ENCODE assay signal across 16 cellular contexts in the genomic region with DNA sequence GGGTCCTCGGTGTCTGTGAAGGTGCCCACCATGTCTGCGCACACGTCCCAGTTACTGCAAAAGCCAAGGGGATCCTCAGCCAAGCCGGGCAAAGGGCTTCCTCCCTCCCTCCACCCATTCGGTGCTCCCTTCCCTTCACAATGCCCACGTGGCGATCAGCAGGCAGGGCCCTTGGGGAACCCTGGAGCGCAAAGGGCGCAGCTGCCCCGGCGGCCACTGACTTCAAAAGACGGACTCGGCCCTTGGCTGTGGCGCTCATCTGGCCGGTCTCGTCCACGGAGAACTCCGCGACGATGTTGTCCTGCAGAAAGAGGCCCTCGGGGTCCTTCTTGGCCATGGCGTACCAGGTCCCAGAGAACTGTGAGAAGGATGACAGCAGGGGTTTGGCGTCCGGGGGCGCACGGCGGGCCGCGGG. TPM values are rescaled to one million over a fixed set of nuclear protein-coding genes. Genes with fewer than 3 reads are reported as not detected.
DNase-seq lines count a peak whose midpoint lies in the region; ATAC-seq and TF ChIP-seq lines count a peak whose summit lies in the region.
"Had no signal": no experiment of that assay in that cellular context is flagged by ENCODE, and none has a peak within 500 bp of the region (broad histone marks: within the 10 kb centered on the region; RNA-seq: fewer than 3 reads in every experiment).

No MANE protein-coding gene starts in this region.

- no peaks in the 10 kb centered on the region for H3K36me3 ChIP-seq in colonic mucosa
- peaks cover 0 to 29% (median 11%) of the 10 kb centered on the region in 4 donors for H3K36me3 ChIP-seq in liver (ENCODE audit: control insufficient read depth in 4 of 4, insufficient read depth in 3 of 4, low read depth in 1 of 4, low read length in 3 of 4)

- DNase-seq in HL-60 (ENCODE audit: low read depth in 1 of 2, low spot score in 1 of 2) (no peak), colonic mucosa (no peak), skeletal muscle cell (ENCODE audit: low read depth) (no peak), NCI-H1694 treated with DMSO at 0.1 percent for 48 hours (lab: John Stamatoyannopoulos, UW) (no peak), SHP77 (lab: John Stamatoyannopoulos, UW) (no peak)
- DNase-seq: activated T-cell treated with anti-CD3 and anti-CD28 coated beads, Interleukin-2, amount 50 U/mL, for 24 hours; CD4-positive, CD25-positive, alpha-beta regulatory T cell; Kasumi-1; NCI-H2171 treated with DMSO at 0.1 percent for 48 hours had no signal

- H3K9ac ChIP-seq in colonic mucosa (ENCODE audit: low read depth in 2 of 2, low read length in 2 of 2) (no peak overlapping the region), liver (ENCODE audit: low read depth in 1 of 2, low read length in 2 of 2) (peak overlapping the region; percentile 70 to 90)

- TF ChIP-seq CTCF in HL-60 (IDR thresholded peaks at IDR 0.05; ENCODE audit: insufficient read depth, low read length) (no peak), colonic mucosa (IDR thresholded peaks at IDR 0.05) (no peak), liver (IDR thresholded peaks at IDR 0.05; ENCODE audit: low read depth, low read length, missing input control) (no peak)

- no peak overlapping the region for H3K27ac ChIP-seq in HL-60 (replicated peaks)
- H3K27ac ChIP-seq in colonic mucosa = no peak overlapping the region
- peak overlapping the region; percentile 24 to 78 for H3K27ac ChIP-seq in liver (ENCODE audit: low read depth in 1 of 2, low read length in 2 of 2)

- H3K4me1 ChIP-seq in colonic mucosa = no peaks in the 10 kb centered on the region
- H3K4me1 ChIP-seq in liver (ENCODE audit: control insufficient read depth in 4 of 4, insufficient read depth in 4 of 4, low read length in 3 of 4) = peaks cover 3 to 57% (median 45%) of the 10 kb centered on the region in 4 donors

- ATAC-seq in HG03280 (IDR thresholded peaks at IDR 0.05; ENCODE audit: unreplicated experiment) (no peak), HG03108 (IDR thresholded peaks at IDR 0.05; ENCODE audit: unreplicated experiment) (no peak)

- TF ChIP-seq RAD21 in liver (IDR thresholded peaks at IDR 0.05) = no peak

- H3K27me3 ChIP-seq in HL-60 (ENCODE audit: insufficient read depth, poor library complexity, severe bottlenecking) = peaks cover 16% of the 10 kb centered on the region
- peaks cover 9% of the 10 kb centered on the region for H3K27me3 ChIP-seq in colonic mucosa
- H3K27me3 ChIP-seq in liver (ENCODE audit: control insufficient read depth in 4 of 4, insufficient read depth in 4 of 4, low read length in 3 of 4) = no peaks in the 10 kb centered on the region

- WGBS in liver = 11% methylated on average over 29 of the region's 29 CpGs

- H3K4me3 ChIP-seq in HL-60 (replicated peaks; ENCODE audit: insufficient read depth, low read length) (peak overlapping the region; percentile 32; the same call in 1 of the 2 replicates), colonic mucosa (peak overlapping the region; percentile 45), liver (ENCODE audit: low read depth in 1 of 3, low read length in 3 of 3) (peak overlapping the region; percentile 63 to 91 (median 81)), skeletal muscle cell (ENCODE audit: low read depth, low read length) (peak overlapping the region; percentile 23)

- H3K9me3 ChIP-seq in colonic mucosa (no peaks in the 10 kb centered on the region), liver (ENCODE audit: control insufficient read depth in 4 of 4, low read length in 3 of 4) (no peaks in the 10 kb centered on the region)

- intact Hi-C loops in colonic mucosa (cut with DNase I) = no loop called here

TF ChIP-seq in liver, 16 proteins besides CTCF, POLR2A, EP300 and RAD21:
- TF ChIP-seq FOXA1 (IDR thresholded peaks at IDR 0.05) (no peak), RXRA (IDR thresholded peaks at IDR 0.05) (peak; percentile 60 to 69), HNF4A (conservative IDR thresholded peaks at IDR 0.05) (peak in 1 of 2 donors; percentile 20), YY1 (IDR thresholded peaks at IDR 0.05) (no peak), SP1 (IDR thresholded peaks at IDR 0.05) (no peak), EGR1 (IDR thresholded peaks at IDR 0.05; ENCODE audit: low read depth in 2 of 2) (no peak), ATF3 (IDR thresholded peaks at IDR 0.05) (no peak), REST (IDR thresholded peaks at IDR 0.05) (no peak), FOXA2 (IDR thresholded peaks at IDR 0.05) (no peak)

RNA-seq across cellular contexts. Expression of gene RBP4, which starts 0.6 kb away (rescaled TPM):
- total RNA-seq in colonic mucosa (10 to 100 TPM in 1 of 2 donors, 1 to 10 TPM in 1; 6.8 to 15.1 TPM), liver (1,000 to 10,000 TPM; 1,174 to 2,873 TPM)
- over 10,000 TPM in 1 of 2 donors, 1,000 to 10,000 TPM in 1; 5,034 to 10,329 TPM for polyA plus RNA-seq in liver
- total RNA-seq: CD4-positive, CD25-positive, alpha-beta regulatory T cell; fibroblast of villous mesenchyme had no signal
- polyA plus RNA-seq: CD4-positive, CD25-positive, alpha-beta regulatory T cell had no signal

RNA-seq across cellular contexts. Expression of gene PDE6C, which starts 11.9 kb away (rescaled TPM):
- not detected for total RNA-seq in colonic mucosa
- total RNA-seq in liver = not detected
- not detected for polyA plus RNA-seq in liver
- total RNA-seq: CD4-positive, CD25-positive, alpha-beta regulatory T cell; fibroblast of villous mesenchyme; H4; lower leg skin; skeletal muscle tissue had no signal
- polyA plus RNA-seq: CD4-positive, CD25-positive, alpha-beta regulatory T cell had no signal

RNA-seq across cellular contexts. Expression of gene FFAR4, which starts 34.0 kb away (rescaled TPM):
- 10 to 100 TPM; 44.2 to 48.2 TPM for total RNA-seq in colonic mucosa
- total RNA-seq in liver = under 1 TPM; 0.14 to 0.17 TPM
- polyA plus RNA-seq in liver = under 1 TPM; 0.21 to 0.28 TPM
- total RNA-seq: CD4-positive, CD25-positive, alpha-beta regulatory T cell; fibroblast of villous mesenchyme; H4 had no signal
- polyA plus RNA-seq: CD4-positive, CD25-positive, alpha-beta regulatory T cell had no signal

Comparison
In these comparisons a context has a peak if more than half of its experiments do, and no peak if none do; other contexts are left out.
1. H3K27ac ChIP-seq: peak in liver (2 of 2); none in HL-60 (single experiment) and colonic mucosa (single experiment).
2. H3K4me3 ChIP-seq: peak in every context shown above with its lines; median percentile 81 in liver; 45 in colonic mucosa; 32 in HL-60; 23 in skeletal muscle cell.
3. H3K9ac ChIP-seq: peak in liver (2 of 2); none in colonic mucosa (0 of 2).
4. RNA of gene RBP4, which starts 0.6 kb away (total RNA-seq): 1,174 to 2,873 TPM in liver; 6.8 to 15.1 TPM in colonic mucosa; every median in the first group is over 10 times any median in the second.
5. RNA of gene FFAR4, which starts 34.0 kb away (total RNA-seq): 44.2 to 48.2 TPM in colonic mucosa; 0.14 to 0.17 TPM in liver; every median in the first group is over 10 times any median in the second.